ENCODE assay signal across 7 cellular contexts in genomic region chr14:81974543-81974942, GRCh38.
"Had no signal": no experiment of that assay in that cellular context is flagged by ENCODE, and none has a peak within 500 bp of the region (broad histone marks: within the 10 kb centered on the region; RNA-seq: fewer than 3 reads in every experiment).

No MANE protein-coding gene starts in this region.

- DNase-seq: H7, HFFc6 had no signal

- H3K27ac ChIP-seq: HL-60 had no signal

- H3K9me3 ChIP-seq: HAP-1 had no signal

- H3K4me3 ChIP-seq: GM23338, HAP-1 had no signal

- H3K36me3 ChIP-seq: HAP-1 had no signal

- ATAC-seq: GM23338, HCT116, HepG2 had no signal
